In the genomic region with DNA sequence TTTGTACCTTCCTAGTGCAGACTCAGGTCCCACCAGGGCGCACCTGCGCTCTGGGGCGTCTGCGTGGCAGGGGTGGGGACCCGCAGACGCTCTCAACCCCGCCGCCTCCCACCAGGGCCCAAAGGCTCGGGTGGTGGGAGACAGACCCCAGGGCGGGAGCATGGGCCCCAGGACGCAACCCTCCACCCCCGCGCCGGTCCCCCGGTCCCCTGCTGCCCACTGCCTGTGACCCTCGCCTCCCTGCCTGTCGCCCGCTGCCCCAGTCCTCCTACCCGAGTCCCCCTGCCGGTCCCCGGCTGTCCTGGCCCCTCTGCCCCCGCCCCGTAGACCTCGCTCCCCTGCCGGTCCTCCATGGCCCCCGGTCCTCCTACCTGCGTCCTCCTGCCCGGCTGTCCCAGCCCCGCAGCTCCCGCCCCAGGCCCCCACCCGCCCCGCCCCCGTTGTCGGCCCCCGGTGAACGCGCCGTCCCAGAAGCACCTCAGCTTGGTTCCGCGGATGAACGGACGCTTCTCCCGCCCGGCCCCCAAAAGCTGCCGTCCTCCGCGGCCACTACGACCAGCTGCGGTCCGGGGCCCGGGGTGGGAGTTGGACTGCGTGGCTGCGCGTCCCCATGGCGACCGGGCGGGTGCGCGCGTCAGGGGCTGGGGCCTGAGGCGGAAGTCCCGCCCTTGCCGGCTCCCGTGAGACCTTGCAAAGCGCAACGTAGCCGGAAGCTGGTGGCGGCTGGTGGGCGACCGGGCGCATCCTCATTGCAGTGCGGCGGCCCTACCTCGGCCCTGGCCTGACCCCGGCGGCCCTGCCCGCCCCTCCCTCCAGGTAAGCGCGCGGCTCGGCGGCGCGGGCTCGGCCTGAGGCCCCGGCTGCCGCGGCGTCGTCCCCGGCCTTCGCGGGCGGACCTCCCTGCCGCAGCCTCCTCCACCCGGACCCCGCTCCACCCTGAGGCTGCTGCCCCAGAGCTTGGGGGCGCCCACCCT, we compare ENCODE assay signal across 1 cellular context.
TF ChIP-seq lines count a peak whose summit lies in the region.

ARFGAP1 (plus strand) TSS at position 709 of the 974 bp plus-strand sequence. CDS start 2,768 bp downstream, outside the sequence.

TF ChIP-seq in HepG2, 621 proteins besides CTCF, POLR2A, EP300 and RAD21 (continued from another document and continues in another):
- TF ChIP-seq, protein P1, sequence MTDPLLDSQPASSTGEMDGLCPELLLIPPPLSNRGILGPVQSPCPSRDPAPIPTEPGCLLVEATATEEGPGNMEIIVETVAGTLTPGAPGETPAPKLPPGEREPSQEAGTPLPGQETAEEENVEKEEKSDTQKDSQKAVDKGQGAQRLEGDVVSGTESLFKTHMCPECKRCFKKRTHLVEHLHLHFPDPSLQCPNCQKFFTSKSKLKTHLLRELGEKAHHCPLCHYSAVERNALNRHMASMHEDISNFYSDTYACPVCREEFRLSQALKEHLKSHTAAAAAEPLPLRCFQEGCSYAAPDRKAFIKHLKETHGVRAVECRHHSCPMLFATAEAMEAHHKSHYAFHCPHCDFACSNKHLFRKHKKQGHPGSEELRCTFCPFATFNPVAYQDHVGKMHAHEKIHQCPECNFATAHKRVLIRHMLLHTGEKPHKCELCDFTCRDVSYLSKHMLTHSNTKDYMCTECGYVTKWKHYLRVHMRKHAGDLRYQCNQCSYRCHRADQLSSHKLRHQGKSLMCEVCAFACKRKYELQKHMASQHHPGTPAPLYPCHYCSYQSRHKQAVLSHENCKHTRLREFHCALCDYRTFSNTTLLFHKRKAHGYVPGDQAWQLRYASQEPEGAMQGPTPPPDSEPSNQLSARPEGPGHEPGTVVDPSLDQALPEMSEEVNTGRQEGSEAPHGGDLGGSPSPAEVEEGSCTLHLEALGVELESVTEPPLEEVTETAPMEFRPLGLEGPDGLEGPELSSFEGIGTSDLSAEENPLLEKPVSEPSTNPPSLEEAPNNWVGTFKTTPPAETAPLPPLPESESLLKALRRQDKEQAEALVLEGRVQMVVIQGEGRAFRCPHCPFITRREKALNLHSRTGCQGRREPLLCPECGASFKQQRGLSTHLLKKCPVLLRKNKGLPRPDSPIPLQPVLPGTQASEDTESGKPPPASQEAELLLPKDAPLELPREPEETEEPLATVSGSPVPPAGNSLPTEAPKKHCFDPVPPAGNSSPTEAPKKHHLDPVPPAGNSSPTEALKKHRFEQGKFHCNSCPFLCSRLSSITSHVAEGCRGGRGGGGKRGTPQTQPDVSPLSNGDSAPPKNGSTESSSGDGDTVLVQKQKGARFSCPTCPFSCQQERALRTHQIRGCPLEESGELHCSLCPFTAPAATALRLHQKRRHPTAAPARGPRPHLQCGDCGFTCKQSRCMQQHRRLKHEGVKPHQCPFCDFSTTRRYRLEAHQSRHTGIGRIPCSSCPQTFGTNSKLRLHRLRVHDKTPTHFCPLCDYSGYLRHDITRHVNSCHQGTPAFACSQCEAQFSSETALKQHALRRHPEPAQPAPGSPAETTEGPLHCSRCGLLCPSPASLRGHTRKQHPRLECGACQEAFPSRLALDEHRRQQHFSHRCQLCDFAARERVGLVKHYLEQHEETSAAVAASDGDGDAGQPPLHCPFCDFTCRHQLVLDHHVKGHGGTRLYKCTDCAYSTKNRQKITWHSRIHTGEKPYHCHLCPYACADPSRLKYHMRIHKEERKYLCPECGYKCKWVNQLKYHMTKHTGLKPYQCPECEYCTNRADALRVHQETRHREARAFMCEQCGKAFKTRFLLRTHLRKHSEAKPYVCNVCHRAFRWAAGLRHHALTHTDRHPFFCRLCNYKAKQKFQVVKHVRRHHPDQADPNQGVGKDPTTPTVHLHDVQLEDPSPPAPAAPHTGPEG (CRISPR knock-in tag; IDR thresholded peaks at IDR 0.05): 0 out of 2 replicates have a peak, but pooled peaks have one; percentile 46
- TF ChIP-seq JARID2 (CRISPR knock-in tag; IDR thresholded peaks at IDR 0.05; ENCODE audit: insufficient replicate concordance): peak; percentile 85
- TF ChIP-seq, protein P2, sequence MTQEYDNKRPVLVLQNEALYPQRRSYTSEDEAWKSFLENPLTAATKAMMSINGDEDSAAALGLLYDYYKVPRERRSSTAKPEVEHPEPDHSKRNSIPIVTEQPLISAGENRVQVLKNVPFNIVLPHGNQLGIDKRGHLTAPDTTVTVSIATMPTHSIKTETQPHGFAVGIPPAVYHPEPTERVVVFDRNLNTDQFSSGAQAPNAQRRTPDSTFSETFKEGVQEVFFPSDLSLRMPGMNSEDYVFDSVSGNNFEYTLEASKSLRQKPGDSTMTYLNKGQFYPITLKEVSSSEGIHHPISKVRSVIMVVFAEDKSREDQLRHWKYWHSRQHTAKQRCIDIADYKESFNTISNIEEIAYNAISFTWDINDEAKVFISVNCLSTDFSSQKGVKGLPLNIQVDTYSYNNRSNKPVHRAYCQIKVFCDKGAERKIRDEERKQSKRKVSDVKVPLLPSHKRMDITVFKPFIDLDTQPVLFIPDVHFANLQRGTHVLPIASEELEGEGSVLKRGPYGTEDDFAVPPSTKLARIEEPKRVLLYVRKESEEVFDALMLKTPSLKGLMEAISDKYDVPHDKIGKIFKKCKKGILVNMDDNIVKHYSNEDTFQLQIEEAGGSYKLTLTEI (CRISPR knock-in tag; conservative IDR thresholded peaks at IDR 0.05): no peak; the same call in 1 of the 2 replicates
- no peak for TF ChIP-seq GZF1 (CRISPR knock-in tag; IDR thresholded peaks at IDR 0.05)
- peak; percentile 80 for TF ChIP-seq ZNF616 (CRISPR knock-in tag; IDR thresholded peaks at IDR 0.05; ENCODE audit: low read depth)
- peak; percentile 96 for TF ChIP-seq YEATS2 (CRISPR knock-in tag; IDR thresholded peaks at IDR 0.05; ENCODE audit: borderline replicate concordance)
- 0 out of 2 replicates have a peak, but pooled peaks have one; percentile 72 for TF ChIP-seq MYNN (CRISPR knock-in tag; IDR thresholded peaks at IDR 0.05; ENCODE audit: low read depth)
- TF ChIP-seq ZNF274 (CRISPR knock-in tag; IDR thresholded peaks at IDR 0.05): peak; percentile 82
- 0 out of 2 replicates have a peak, but pooled peaks have one; percentile 36 for TF ChIP-seq RERE (CRISPR knock-in tag; IDR thresholded peaks at IDR 0.05; ENCODE audit: low read depth)
- TF ChIP-seq AHDC1 (CRISPR knock-in tag; IDR thresholded peaks at IDR 0.05; ENCODE audit: borderline replicate concordance): no peak
- peak; percentile 79 for TF ChIP-seq HES4 (CRISPR knock-in tag; IDR thresholded peaks at IDR 0.05; ENCODE audit: borderline replicate concordance)
- peak; percentile 57 for TF ChIP-seq HNRNPLL (IDR thresholded peaks at IDR 0.05; ENCODE audit: low read depth, low read length, poor library complexity, severe bottlenecking)
- TF ChIP-seq MXI1 (IDR thresholded peaks at IDR 0.05; ENCODE audit: borderline replicate concordance, low read depth, low read length): peak; percentile 99
- no peak for TF ChIP-seq GTF2F1 (IDR thresholded peaks at IDR 0.05; ENCODE audit: low read length)
- no peak for TF ChIP-seq RORA (CRISPR knock-in tag; IDR thresholded peaks at IDR 0.05)
- peak; percentile 33; the same call in 1 of the 2 replicates for TF ChIP-seq ZNF329 (CRISPR knock-in tag; IDR thresholded peaks at IDR 0.05; ENCODE audit: low read depth)
- no peak for TF ChIP-seq ZNF343 (CRISPR knock-in tag; IDR thresholded peaks at IDR 0.05)
- peak; percentile 97 for TF ChIP-seq ZFX (CRISPR knock-in tag; IDR thresholded peaks at IDR 0.05; ENCODE audit: low read depth)
- no peak for TF ChIP-seq SP140L (CRISPR knock-in tag; IDR thresholded peaks at IDR 0.05; ENCODE audit: borderline replicate concordance)
- 0 out of 2 replicates have a peak, but pooled peaks have one; percentile 46 for TF ChIP-seq PCBP1 (IDR thresholded peaks at IDR 0.05; ENCODE audit: borderline replicate concordance, low read depth, low read length)
- TF ChIP-seq CSRNP1 (CRISPR knock-in tag; IDR thresholded peaks at IDR 0.05): peak; percentile 88
- no peak for TF ChIP-seq NCOA5 (CRISPR knock-in tag; IDR thresholded peaks at IDR 0.05)
- peak; percentile 61; the same call in 1 of the 2 replicates for TF ChIP-seq STAT5B (CRISPR knock-in tag; IDR thresholded peaks at IDR 0.05)
- no peak for TF ChIP-seq KLF13 (CRISPR knock-in tag; IDR thresholded peaks at IDR 0.05)
